Comparison of ENCODE assay signal across 15 cellular contexts in the genomic region with DNA sequence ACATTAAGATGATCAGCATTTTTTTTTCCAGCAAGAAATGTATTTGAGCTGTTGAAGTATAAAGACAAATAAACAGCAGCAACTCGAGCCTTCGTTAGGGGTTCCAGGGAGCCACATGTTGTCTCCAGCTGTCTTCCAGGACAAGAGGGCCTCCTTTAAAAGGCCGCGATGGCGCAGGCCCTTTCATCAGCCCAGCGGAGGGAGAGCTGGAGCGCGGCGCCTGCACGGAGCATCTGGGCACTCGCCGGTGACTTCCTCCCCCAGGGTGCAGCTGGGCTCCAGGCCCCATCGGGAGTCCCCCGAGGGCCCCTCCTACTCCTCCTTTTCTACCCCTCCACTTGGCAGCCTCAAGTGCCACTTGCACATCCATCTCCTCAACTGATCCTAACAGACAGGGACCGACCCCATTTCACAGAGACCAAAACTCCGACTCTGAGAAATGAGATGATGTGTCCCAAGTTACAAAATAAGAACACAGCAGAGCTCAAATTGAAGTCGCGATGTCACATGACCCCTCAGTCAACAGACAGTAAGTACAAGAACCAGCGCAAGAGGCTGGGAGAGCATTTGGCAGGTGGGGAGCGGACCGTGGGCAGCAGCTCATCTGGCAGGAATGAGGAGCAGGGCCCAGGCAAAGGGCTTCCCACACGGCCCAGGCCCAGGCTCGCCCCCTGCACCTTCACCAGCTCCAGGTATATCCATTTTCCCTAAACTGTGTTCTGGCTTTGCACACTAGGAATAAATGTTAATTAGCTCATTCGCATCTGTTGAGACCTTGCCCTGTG. TPM values are rescaled to one million over a fixed set of nuclear protein-coding genes. Genes with fewer than 3 reads are reported as not detected.
DNase-seq lines count a peak whose midpoint lies in the region; ATAC-seq and TF ChIP-seq lines count a peak whose summit lies in the region.
"Had no signal": no experiment of that assay in that cellular context is flagged by ENCODE, and none has a peak within 500 bp of the region (broad histone marks: within the 10 kb centered on the region; RNA-seq: fewer than 3 reads in every experiment).

No MANE protein-coding gene starts in this region.

- H3K27me3 Mint-ChIP-seq in nephron progenitor cell (ENCODE audit: low read depth, poor library complexity) = peaks cover 18% of the 10 kb centered on the region

- H3K27me3 ChIP-seq in MM.1S (replicated peaks; ENCODE audit: insufficient read depth, low read length) = peaks cover 8% of the 10 kb centered on the region; the same call in 1 of the 2 replicates

- peaks cover 79% of the 10 kb centered on the region for H3K4me1 Mint-ChIP-seq in nephron progenitor cell
- H3K4me1 Mint-ChIP-seq: activated CD4-positive, alpha-beta T cell treated with anti-CD3 and anti-CD28 coated beads, Interleukin-2, amount 10 ng/mL, durations not matched to agents 24 days and 14 days; activated naive CD4-positive, alpha-beta T cell treated with anti-CD3 and anti-CD28 coated beads, Interleukin-2, amount 10 ng/mL, durations not matched to agents 7 days and 5 days had no signal

- no peak overlapping the region for H3K4me3 ChIP-seq in MM.1S (ENCODE audit: low read length)
- H3K4me3 ChIP-seq: dorsolateral prefrontal cortex, GM12878 had no signal

- H3K9me3 ChIP-seq in MM.1S (replicated peaks; ENCODE audit: insufficient read depth, low read length) = no peaks in the 10 kb centered on the region

- no peaks in the 10 kb centered on the region for H3K36me3 ChIP-seq in MM.1S (replicated peaks; ENCODE audit: insufficient read depth, low read length)

- H3K9me3 Mint-ChIP-seq in nephron progenitor cell = no peaks in the 10 kb centered on the region
- H3K9me3 Mint-ChIP-seq: activated CD4-positive, alpha-beta T cell treated with anti-CD3 and anti-CD28 coated beads, Interleukin-2, amount 10 ng/mL, durations not matched to agents 24 days and 14 days; activated naive CD4-positive, alpha-beta T cell treated with anti-CD3 and anti-CD28 coated beads, Interleukin-2, amount 10 ng/mL, durations not matched to agents 7 days and 5 days had no signal

- no peak overlapping the region for H3K4me3 Mint-ChIP-seq in nephron progenitor cell
- H3K4me3 Mint-ChIP-seq: activated CD4-positive, alpha-beta T cell treated with anti-CD3 and anti-CD28 coated beads, Interleukin-2, amount 10 ng/mL, durations not matched to agents 24 days and 14 days; activated naive CD4-positive, alpha-beta T cell treated with anti-CD3 and anti-CD28 coated beads, Interleukin-2, amount 10 ng/mL, durations not matched to agents 7 days and 5 days had no signal

- TF ChIP-seq CTCF in nephron progenitor cell (IDR thresholded peaks at IDR 0.05) (no peak), MM.1S (IDR thresholded peaks at IDR 0.05; ENCODE audit: low read length) (no peak)

- peaks cover 15% of the 10 kb centered on the region for H3K36me3 Mint-ChIP-seq in nephron progenitor cell (ENCODE audit: low read depth)
- H3K36me3 Mint-ChIP-seq: activated naive CD4-positive, alpha-beta T cell treated with anti-CD3 and anti-CD28 coated beads, Interleukin-2, amount 10 ng/mL, durations not matched to agents 7 days and 5 days had no signal

- H3F3A ChIP-seq in MM.1S (ENCODE audit: insufficient read depth, low read length) = no peaks in the 10 kb centered on the region

- no peaks in the 10 kb centered on the region for H3K9me2 ChIP-seq in MM.1S (replicated peaks; ENCODE audit: insufficient read depth, low read length)

- no peaks in the 10 kb centered on the region for H3K79me2 ChIP-seq in MM.1S (ENCODE audit: low read length)

- H3K27ac ChIP-seq in MM.1S (ENCODE audit: low read length) = no peak overlapping the region
- H3K27ac ChIP-seq: dorsolateral prefrontal cortex had no signal

- peak overlapping the region; percentile 40 for H3K27ac Mint-ChIP-seq in nephron progenitor cell
- H3K27ac Mint-ChIP-seq: activated CD4-positive, alpha-beta T cell treated with anti-CD3 and anti-CD28 coated beads, Interleukin-2, amount 10 ng/mL, durations not matched to agents 24 days and 14 days; activated naive CD4-positive, alpha-beta T cell treated with anti-CD3 and anti-CD28 coated beads, Interleukin-2, amount 10 ng/mL, durations not matched to agents 7 days and 5 days had no signal

- no peak overlapping the region for H3K9ac ChIP-seq in MM.1S (ENCODE audit: low read length)

- H3K4me1 ChIP-seq in MM.1S (ENCODE audit: low read length) = no peaks in the 10 kb centered on the region

- H4K20me1 ChIP-seq in MM.1S (ENCODE audit: insufficient read depth, low read length) = no peaks in the 10 kb centered on the region

- peak; percentile 34 for DNase-seq in DMS153 (lab: John Stamatoyannopoulos, UW)
- peak; percentile 75 for DNase-seq in NCI-H1105 treated with DMSO at 0.1 percent for 48 hours (lab: John Stamatoyannopoulos, UW)
- DNase-seq in NCI-H524 treated with DMSO at 0.1 percent for 48 hours (lab: John Stamatoyannopoulos, UW) = peak; percentile 90
- DNase-seq in nephron progenitor cell = no peak
- DNase-seq in MM.1S = no peak
- DNase-seq in dermis blood vessel endothelial cell = no peak
- DNase-seq: activated CD4-positive, alpha-beta T cell treated with anti-CD3 and anti-CD28 coated beads, Interleukin-2, amount 10 ng/mL, durations not matched to agents 24 days and 14 days; activated naive CD4-positive, alpha-beta T cell treated with anti-CD3 and anti-CD28 coated beads, Interleukin-2, amount 10 ng/mL, durations not matched to agents 7 days and 5 days; dorsolateral prefrontal cortex; GOT3; hypothalamus; stimulated activated CD4-positive, alpha-beta T cell treated with anti-CD3 and anti-CD28 coated beads, Interleukin-4, amount 100 ng/mL, for 1 hour had no signal

- no peak overlapping the region for H3K4me2 ChIP-seq in MM.1S (ENCODE audit: low read depth, low read length)

- ATAC-seq in GM18867 (IDR thresholded peaks at IDR 0.05; ENCODE audit: unreplicated experiment) = no peak
- ATAC-seq: GM12878, HepG2 had no signal

- no peak overlapping the region for H2AFZ ChIP-seq in MM.1S (ENCODE audit: low read length)

RNA-seq across cellular contexts. Expression of a gene that starts 34.5 kb away (rescaled TPM):
- 0.42 TPM in 1 of 2 replicates, not detected in the other for total RNA-seq in dermis blood vessel endothelial cell
- total RNA-seq: activated CD4-positive, alpha-beta T cell treated with anti-CD3 and anti-CD28 coated beads, Interleukin-2, amount 10 ng/mL, durations not matched to agents 24 days and 14 days; GM12878 had no signal

Comparison
In these comparisons a context has a peak if more than half of its experiments do, and no peak if none do; other contexts are left out.
1. DNase-seq: peak in DMS153 (single experiment), NCI-H1105 treated with DMSO at 0.1 percent for 48 hours (single experiment) and NCI-H524 treated with DMSO at 0.1 percent for 48 hours (single experiment); none in nephron progenitor cell (single experiment), MM.1S (single experiment) and dermis blood vessel endothelial cell (single experiment).